Comparison of ENCODE assay signal across 9 cellular contexts in genomic region chr4:168451744-168452394, GRCh38. TPM values are rescaled to one million over a fixed set of nuclear protein-coding genes. Genes with fewer than 3 reads are reported as not detected.
A peak's percentile ranks its signal among the peaks of the same experiment; 100 is the strongest.
DNase-seq lines count a peak whose midpoint lies in the region; ATAC-seq and TF ChIP-seq lines count a peak whose summit lies in the region.
"Had no signal": no experiment of that assay in that cellular context is flagged by ENCODE, and none has a peak within 500 bp of the region (broad histone marks: within the 10 kb centered on the region; RNA-seq: fewer than 3 reads in every experiment).

No MANE protein-coding gene starts in this region.

- TF ChIP-seq CTCF in lung (IDR thresholded peaks at IDR 0.05; ENCODE audit: control extremely low read depth, extremely low read depth): no peak
- TF ChIP-seq CTCF in tibial nerve (IDR thresholded peaks at IDR 0.05): no peak

- H3K36me3 ChIP-seq in lung (ENCODE audit: control insufficient read depth in 2 of 2, insufficient read depth in 2 of 2, low read length in 2 of 2) (peaks cover 8 to 12% of the 10 kb centered on the region in 2 donors), tibial nerve (peaks cover 0 to 59% (median 0%) of the 10 kb centered on the region in 3 donors)
- H3K36me3 ChIP-seq: thoracic aorta had no signal

- H3K9me3 ChIP-seq in lung (ENCODE audit: control insufficient read depth in 2 of 2, insufficient read depth in 1 of 2, low read length in 1 of 2) (no peaks in the 10 kb centered on the region), tibial nerve (no peaks in the 10 kb centered on the region)
- H3K9me3 ChIP-seq: thoracic aorta had no signal

- H3K27ac ChIP-seq in lung (ENCODE audit: low read depth in 1 of 2, low read length in 1 of 2) (peak overlapping the region in 1 of 2 donors; percentile 9), tibial nerve (no peak overlapping the region)
- H3K27ac ChIP-seq: thoracic aorta had no signal

- ATAC-seq in GM19025 (IDR thresholded peaks at IDR 0.05; ENCODE audit: low read depth, unreplicated experiment): peak; percentile 72
- peak; percentile 66 for ATAC-seq in HG03095 (IDR thresholded peaks at IDR 0.05; ENCODE audit: unreplicated experiment)
- peak; percentile 63 for ATAC-seq in lung (ENCODE audit: insufficient read depth, low FRiP score)
- ATAC-seq in GM18519 (IDR thresholded peaks at IDR 0.05; ENCODE audit: low FRiP score, unreplicated experiment): no peak

- 74 to 87% methylated on average over 1 of the region's 1 CpG for WGBS in lung, 2 donors
- 80 to 86% methylated on average over 1 of the region's 1 CpG for WGBS in tibial nerve, 2 donors

- no peaks in the 10 kb centered on the region for H3K27me3 ChIP-seq in lung (ENCODE audit: control insufficient read depth, insufficient read depth)
- no peaks in the 10 kb centered on the region for H3K27me3 ChIP-seq in tibial nerve

- H3K4me3 ChIP-seq in lung (no peak overlapping the region), tibial nerve (no peak overlapping the region)
- H3K4me3 ChIP-seq: thoracic aorta had no signal

- no peak for TF ChIP-seq POLR2A in tibial nerve (IDR thresholded peaks at IDR 0.05)

- H3K4me1 ChIP-seq in lung (ENCODE audit: control insufficient read depth in 2 of 2, insufficient read depth in 2 of 2, low read length in 2 of 2): peaks cover 0 to 7% of the 10 kb centered on the region in 2 donors
- no peaks in the 10 kb centered on the region for H3K4me1 ChIP-seq in tibial nerve

- TF ChIP-seq EP300 in tibial nerve (IDR thresholded peaks at IDR 0.05): no peak

- DNase-seq in SW480 (ENCODE audit: low spot score) (peak; percentile 6), lung (ENCODE audit: low spot score) (no peak), tibial nerve (ENCODE audit: low spot score in 2 of 2) (no peak), medulla oblongata (ENCODE audit: extremely low spot score) (no peak)
- no peak for DNase-seq in activated CD4-positive, alpha-beta T cell treated with anti-CD3 and anti-CD28 coated beads for 1 hour

RNA-seq across cellular contexts. Expression of gene DDX60L, which starts 28.4 kb away (rescaled TPM):
- total RNA-seq in lung (10 to 100 TPM; 28.0 to 32.2 TPM), tibial nerve (10 to 100 TPM; 10.2 to 19.5 (median 15.7) TPM)
- 10 to 100 TPM; 16.1 to 30.7 TPM for polyA plus RNA-seq in lung

RNA-seq across cellular contexts. Expression of gene PALLD, which starts 45.0 kb away (rescaled TPM):
- total RNA-seq in lung (100 to 1,000 TPM in 1 of 2 donors, 10 to 100 TPM in 1; 94.7 to 139 TPM), tibial nerve (100 to 1,000 TPM in 3 of 4 donors, 10 to 100 TPM in 1; 93.3 to 214 (median 174) TPM)
- 10 to 100 TPM; 20.7 to 31.2 TPM for polyA plus RNA-seq in lung
